ENCODE assay signal across 27 cellular contexts in the genomic region with DNA sequence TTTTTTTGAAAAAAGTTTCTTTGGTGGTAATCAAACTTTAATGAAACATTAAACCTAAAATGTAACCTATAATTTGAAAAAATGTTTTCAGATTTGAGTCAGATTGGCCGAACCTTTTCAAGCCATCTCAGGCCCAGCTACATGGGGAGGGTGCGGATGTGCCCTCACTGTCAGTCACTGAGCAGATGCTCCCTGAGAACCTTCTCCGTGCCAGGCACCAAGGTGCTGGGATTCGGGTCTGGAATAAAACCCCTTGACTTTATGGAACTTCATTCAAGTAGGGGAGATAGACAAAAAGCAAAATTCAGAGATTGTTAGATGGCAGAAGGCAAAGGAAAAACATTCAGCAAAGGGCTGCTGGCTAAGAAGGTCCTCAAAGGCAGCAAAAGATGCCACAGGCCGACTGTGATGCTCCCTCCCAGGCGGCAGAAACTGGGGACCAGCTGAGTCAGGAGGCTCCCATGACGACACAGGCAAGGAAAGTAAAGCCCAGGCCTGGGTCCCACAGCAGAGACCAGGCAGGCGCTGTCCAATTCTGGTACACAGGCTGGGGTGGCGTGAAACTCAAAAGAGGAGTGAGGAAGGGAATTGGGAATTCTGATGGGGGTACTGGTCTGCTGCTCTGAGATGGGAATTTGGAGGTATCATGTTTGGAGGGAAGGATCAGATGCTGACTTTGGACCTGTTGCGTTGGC.
"Had no signal": no experiment of that assay in that cellular context is flagged by ENCODE, and none has a peak within 500 bp of the region (broad histone marks: within the 10 kb centered on the region; RNA-seq: fewer than 3 reads in every experiment).

No MANE protein-coding gene starts in this region.

- H3K4me1 Mint-ChIP-seq: activated CD4-positive, alpha-beta T cell treated with anti-CD3 and anti-CD28 coated beads for 36 hours; activated T-helper 17 cell treated with anti-CD3 and anti-CD28 coated beads, Interleukin-2, amount 50 U/mL, for 72 hours had no signal

- ATAC-seq: activated CD4-positive, alpha-beta T cell treated with anti-CD3 and anti-CD28 coated beads for 36 hours; activated T-helper 17 cell treated with anti-CD3 and anti-CD28 coated beads, Interleukin-2, amount 50 U/mL, for 72 hours; Panc1; Right ventricle myocardium inferior; T-cell had no signal

- H3K27ac ChIP-seq: SK-N-MC, VCaP had no signal

- H3K27ac Mint-ChIP-seq: activated CD4-positive, alpha-beta memory T cell treated with anti-CD3 and anti-CD28 coated beads, Interleukin-2, amount 10 ng/mL, durations not matched to agents 7 days and 5 days; activated CD4-positive, alpha-beta T cell treated with anti-CD3 and anti-CD28 coated beads for 36 hours; activated naive CD4-positive, alpha-beta T cell treated with anti-CD3 and anti-CD28 coated beads for 36 hours; activated naive CD8-positive, alpha-beta T cell; activated T-helper 17 cell treated with anti-CD3 and anti-CD28 coated beads, Interleukin-2, amount 50 U/mL, for 72 hours; T-cell had no signal

- H3K36me3 Mint-ChIP-seq: activated naive CD8-positive, alpha-beta T cell; T-cell had no signal

- H3K4me3 Mint-ChIP-seq: activated CD4-positive, alpha-beta memory T cell treated with anti-CD3 and anti-CD28 coated beads, Interleukin-2, amount 10 ng/mL, durations not matched to agents 7 days and 5 days; activated CD4-positive, alpha-beta T cell treated with anti-CD3 and anti-CD28 coated beads for 36 hours; activated naive CD4-positive, alpha-beta T cell treated with anti-CD3 and anti-CD28 coated beads for 36 hours; activated naive CD8-positive, alpha-beta T cell; activated T-helper 17 cell treated with anti-CD3 and anti-CD28 coated beads, Interleukin-2, amount 50 U/mL, for 72 hours; brain; T-cell had no signal

- H3K4me3 ChIP-seq: SK-N-MC had no signal

- H3K27me3 Mint-ChIP-seq: activated CD4-positive, alpha-beta T cell treated with anti-CD3 and anti-CD28 coated beads for 36 hours; activated naive CD8-positive, alpha-beta T cell; activated T-helper 17 cell treated with anti-CD3 and anti-CD28 coated beads, Interleukin-2, amount 50 U/mL, for 72 hours; brain; T-cell had no signal

- H3K9me3 Mint-ChIP-seq: activated CD4-positive, alpha-beta memory T cell treated with anti-CD3 and anti-CD28 coated beads, Interleukin-2, amount 10 ng/mL, durations not matched to agents 7 days and 5 days; activated naive CD4-positive, alpha-beta T cell treated with anti-CD3 and anti-CD28 coated beads for 36 hours; activated T-helper 17 cell treated with anti-CD3 and anti-CD28 coated beads, Interleukin-2, amount 50 U/mL, for 72 hours; T-cell had no signal

- DNase-seq: activated CD4-positive, alpha-beta memory T cell treated with anti-CD3 and anti-CD28 coated beads, Interleukin-2, amount 10 ng/mL, durations not matched to agents 7 days and 5 days; activated CD4-positive, alpha-beta T cell treated with anti-CD3 and anti-CD28 coated beads for 36 hours; activated CD4-positive, alpha-beta T cell treated with anti-CD3 and anti-CD28 coated beads, Interleukin-2, amount 50 U/mL, for 1 hour; activated gamma-delta T cell; activated naive CD4-positive, alpha-beta T cell treated with anti-CD3 and anti-CD28 coated beads for 36 hours; activated T-cell treated with anti-CD3 and anti-CD28 coated beads for 4 hours; amygdala; IMR-90; KBM-7; NCI-H1092; NCI-H1436; NCI-H1694 treated with DMSO at 0.1 percent for 48 hours; NCI-H2029 treated with DMSO at 0.1 percent for 48 hours; NCI-H510A treated with DMSO at 0.1 percent for 48 hours; NCI-H69; NK-92 treated with Interleukin-12 subunit alpha and Interleukin-12 subunit beta, amount 100 ng/mL, for 24 hours; OCI-M1; RPMI8226; T-cell; T-helper 2 cell had no signal
